ENCODE assay signal across 2 cellular contexts in the genomic region with DNA sequence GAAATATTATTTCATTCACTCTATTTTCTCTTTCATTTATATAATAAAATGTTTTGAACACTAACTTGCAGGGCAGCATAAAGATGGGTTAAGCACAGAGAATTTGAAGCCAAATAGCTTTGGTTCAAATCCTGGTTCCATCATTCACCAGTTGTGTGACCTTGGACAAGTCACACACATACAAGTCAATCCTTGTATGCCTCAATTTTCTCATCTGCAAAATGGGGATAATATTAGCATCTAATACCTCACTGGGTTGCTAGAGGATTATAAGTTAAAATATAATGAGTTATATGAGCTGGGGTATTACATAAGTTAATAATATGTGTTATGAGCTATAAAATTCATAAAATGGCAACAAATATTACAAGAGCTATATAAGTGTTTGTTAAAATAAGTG.
TF ChIP-seq lines count a peak whose summit lies in the region.

No MANE protein-coding gene starts in this region.

TF ChIP-seq in HepG2, 621 proteins besides CTCF, POLR2A, EP300 and RAD21 (continued from another document):
- peak; percentile 95; the same call in 1 of the 2 replicates for TF ChIP-seq CHD4 (IDR thresholded peaks at IDR 0.05; ENCODE audit: borderline replicate concordance, low read length)
- TF ChIP-seq HNF4G (IDR thresholded peaks at IDR 0.05; ENCODE audit: borderline replicate concordance, low read depth, low read length), result no peak
- no peak for TF ChIP-seq HNF4G (CRISPR knock-in tag; IDR thresholded peaks at IDR 0.05; ENCODE audit: borderline replicate concordance, low read depth)
- TF ChIP-seq ATAD3A (CRISPR knock-in tag; IDR thresholded peaks at IDR 0.05), result no peak
- no peak for TF ChIP-seq ARHGAP35 (CRISPR knock-in tag; IDR thresholded peaks at IDR 0.05; ENCODE audit: borderline replicate concordance)
- no peak for TF ChIP-seq ZNF790 (CRISPR knock-in tag; IDR thresholded peaks at IDR 0.05; ENCODE audit: borderline replicate concordance)
- no peak for TF ChIP-seq MED13 (CRISPR knock-in tag; IDR thresholded peaks at IDR 0.05)
TF ChIP-seq in HepG2: peak in this region for 6.

TF ChIP-seq in K562, 482 proteins besides CTCF, POLR2A, EP300 and RAD21 (continued from another document):
- TF ChIP-seq, protein P1, sequence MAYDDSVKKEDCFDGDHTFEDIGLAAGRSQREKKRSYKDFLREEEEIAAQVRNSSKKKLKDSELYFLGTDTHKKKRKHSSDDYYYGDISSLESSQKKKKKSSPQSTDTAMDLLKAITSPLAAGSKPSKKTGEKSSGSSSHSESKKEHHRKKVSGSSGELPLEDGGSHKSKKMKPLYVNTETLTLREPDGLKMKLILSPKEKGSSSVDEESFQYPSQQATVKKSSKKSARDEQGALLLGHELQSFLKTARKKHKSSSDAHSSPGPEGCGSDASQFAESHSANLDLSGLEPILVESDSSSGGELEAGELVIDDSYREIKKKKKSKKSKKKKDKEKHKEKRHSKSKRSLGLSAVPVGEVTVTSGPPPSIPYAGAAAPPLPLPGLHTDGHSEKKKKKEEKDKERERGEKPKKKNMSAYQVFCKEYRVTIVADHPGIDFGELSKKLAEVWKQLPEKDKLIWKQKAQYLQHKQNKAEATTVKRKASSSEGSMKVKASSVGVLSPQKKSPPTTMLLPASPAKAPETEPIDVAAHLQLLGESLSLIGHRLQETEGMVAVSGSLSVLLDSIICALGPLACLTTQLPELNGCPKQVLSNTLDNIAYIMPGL (CRISPR knock-in tag; IDR thresholded peaks at IDR 0.05), result no peak
